5 cellular contexts compared by ENCODE assay signal in genomic region chr22:50520184-50520583, GRCh38. TPM values are rescaled to one million over a fixed set of nuclear protein-coding genes. Genes with fewer than 3 reads are reported as not detected.
"Had no signal": no experiment of that assay in that cellular context is flagged by ENCODE, and none has a peak within 500 bp of the region (broad histone marks: within the 10 kb centered on the region; RNA-seq: fewer than 3 reads in every experiment).

No MANE protein-coding gene starts in this region.

RNA-seq across cellular contexts. Expression of gene SCO2, which starts 5.2 kb away (rescaled TPM):
- total RNA-seq: ascending aorta, cardiac muscle cell, cerebellum had no signal

RNA-seq across cellular contexts. Expression of gene KLHDC7B, which starts 25.5 kb away (rescaled TPM):
- total RNA-seq: ascending aorta, body of pancreas, cerebellum had no signal
- polyA plus RNA-seq: aorta had no signal
